In the genomic region with DNA sequence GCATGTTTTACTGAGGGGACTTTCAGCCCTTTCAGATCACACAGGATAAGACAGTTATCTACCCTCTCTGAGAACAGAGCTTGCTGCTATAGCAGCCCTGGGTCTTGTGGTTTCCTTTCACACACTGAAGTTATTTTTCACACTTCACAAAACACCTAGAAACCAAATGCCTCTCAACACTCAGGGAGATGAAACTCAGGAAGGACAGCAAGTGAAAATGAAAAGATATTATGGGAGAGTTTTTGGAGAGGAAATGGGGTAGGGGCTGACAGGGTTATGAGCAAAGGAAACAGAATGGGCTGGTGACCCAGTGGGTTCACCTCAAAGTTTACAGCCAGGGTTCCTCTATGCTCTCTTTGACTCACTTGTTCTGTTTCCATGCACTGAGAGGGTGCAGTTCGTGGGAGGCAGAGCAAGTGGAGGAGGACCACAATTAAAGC, we compare ENCODE assay signal across 8 cellular contexts. TPM values are rescaled to one million over a fixed set of nuclear protein-coding genes. Genes with fewer than 3 reads are reported as not detected.
DNase-seq lines count a peak whose midpoint lies in the region; ATAC-seq and TF ChIP-seq lines count a peak whose summit lies in the region.

No MANE protein-coding gene starts in this region.

- ATAC-seq in HG02623 (IDR thresholded peaks at IDR 0.05; ENCODE audit: unreplicated experiment) = peak; percentile 75
- peak; percentile 73 to 88 (median 80) for ATAC-seq in natural killer cell

- intact Hi-C loops in natural killer cell (cut with micrococcal nuclease) = loop anchor here (1.0 to 10.0 kb wide), 8 partner anchors 17 to 346 kb away; a partner anchor contains a TSS

- no peaks in the 10 kb centered on the region for H3K36me3 Mint-ChIP-seq in natural killer cell
- H3K36me3 Mint-ChIP-seq in chondrocyte (ENCODE audit: low read depth) = peaks cover 2% of the 10 kb centered on the region

- no peaks in the 10 kb centered on the region for H3K36me3 ChIP-seq in H7 (replicated peaks; ENCODE audit: control insufficient read depth, insufficient read depth, low read length)

- H3K4me1 Mint-ChIP-seq in natural killer cell = peaks cover 81 to 85% of the 10 kb centered on the region in 2 donors
- H3K4me1 Mint-ChIP-seq in chondrocyte (ENCODE audit: low read depth) = no peaks in the 10 kb centered on the region

- TF ChIP-seq CTCF in GM13977 (IDR thresholded peaks at IDR 0.05; ENCODE audit: extremely low read depth, insufficient read depth, missing control alignments) (no peak), natural killer cell (IDR thresholded peaks at IDR 0.05) (no peak), chondrocyte (IDR thresholded peaks at IDR 0.05) (no peak)

- peaks cover 1% of the 10 kb centered on the region; the same call in 1 of the 2 replicates for H3K27me3 ChIP-seq in H7 (ENCODE audit: control insufficient read depth, insufficient read depth, low read length)

- DNase-seq in GM13977 (ENCODE audit: low spot score) (peak; percentile 64), T-helper 9 cell (peak; percentile 21), natural killer cell (peak; percentile 53), NCI-H748 (lab: John Stamatoyannopoulos, UW; ENCODE audit: unreplicated experiment) (no peak), H7 (no peak), chondrocyte (ENCODE audit: low spot score) (no peak)
- DNase-seq in effector CD8-positive, alpha-beta T cell (lab: John Stamatoyannopoulos, UW) = no peak

- H3K4me3 Mint-ChIP-seq in natural killer cell (peak overlapping the region; percentile 58), chondrocyte (ENCODE audit: unreplicated experiment) (no peak overlapping the region)

- in situ Hi-C loops in GM13977 (cut with MboI; ENCODE audit: low pct_unique_long_range_greater_than_20kb, low sequenced_read_pairs, unreplicated experiment) = no loop called here

- H3K27me3 Mint-ChIP-seq in natural killer cell (ENCODE audit: low read depth in 2 of 2) = no peaks in the 10 kb centered on the region
- H3K27me3 Mint-ChIP-seq in chondrocyte (ENCODE audit: low read depth) = no peaks in the 10 kb centered on the region

- no peak overlapping the region for H3K4me3 ChIP-seq in H7 (ENCODE audit: insufficient read depth, low read depth, low read length)

- H3K27ac Mint-ChIP-seq in natural killer cell (peak overlapping the region; percentile 99 to 100), chondrocyte (ENCODE audit: unreplicated experiment) (no peak overlapping the region)

- peaks cover 2 to 8% of the 10 kb centered on the region in 2 donors for H3K9me3 Mint-ChIP-seq in natural killer cell
- peaks cover 19% of the 10 kb centered on the region for H3K9me3 Mint-ChIP-seq in chondrocyte (ENCODE audit: low read depth)

RNA-seq across cellular contexts. Expression of a gene that starts 17.0 kb away (rescaled TPM):
- 10 to 100 TPM; 47.5 to 77.5 (median 61.0) TPM for total RNA-seq in natural killer cell
- total RNA-seq in H7 (2014; rRNA removed; shearing (Covaris generic)) = not detected in 2 replicates
- not detected in 3 replicates for total RNA-seq in chondrocyte

RNA-seq across cellular contexts. Expression of a gene that starts 36.3 kb away (rescaled TPM):
- total RNA-seq in natural killer cell (100 to 1,000 TPM in 1 of 3 donors, 10 to 100 TPM in 2; 39.7 to 100 (median 51.9) TPM), chondrocyte (not detected in 3 replicates)
- not detected in 2 replicates for total RNA-seq in H7 (2014; rRNA removed; shearing (Covaris generic))

RNA-seq across cellular contexts. Expression of a gene that starts 47.9 kb away (rescaled TPM):
- 10 to 100 TPM; 11.1 to 23.9 (median 13.3) TPM for total RNA-seq in natural killer cell
- not detected in 2 replicates for total RNA-seq in H7 (2014; rRNA removed; shearing (Covaris generic))
- not detected in 3 replicates for total RNA-seq in chondrocyte

Comparison
In these comparisons a context has a peak if more than half of its experiments do, and no peak if none do; other contexts are left out.
1. DNase-seq: peak in GM13977 (single experiment), T-helper 9 cell (single experiment) and natural killer cell (single experiment); none in NCI-H748 (single experiment), effector CD8-positive, alpha-beta T cell (single experiment), H7 (single experiment) and chondrocyte (single experiment).
2. RNA of a gene that starts 17.0 kb away (total RNA-seq): 47.5 to 77.5 TPM in natural killer cell; not detected in H7 and not detected in chondrocyte; every median in the first group is over 10 times any median in the second.
3. RNA of a gene that starts 36.3 kb away (total RNA-seq): 39.7 to 100 TPM in natural killer cell; not detected in H7 and not detected in chondrocyte; every median in the first group is over 10 times any median in the second.
4. RNA of a gene that starts 47.9 kb away (total RNA-seq): 11.1 to 23.9 TPM in natural killer cell; not detected in H7 and not detected in chondrocyte; every median in the first group is over 10 times any median in the second.